16 cellular contexts compared by ENCODE assay signal in genomic region chr3:187084580-187084979, GRCh38.
"Had no signal": no experiment of that assay in that cellular context is flagged by ENCODE, and none has a peak within 500 bp of the region (broad histone marks: within the 10 kb centered on the region; RNA-seq: fewer than 3 reads in every experiment).

No MANE protein-coding gene starts in this region.

- H3K27me3 ChIP-seq: dorsolateral prefrontal cortex, thyroid gland had no signal

- H3K4me3 ChIP-seq: dorsolateral prefrontal cortex, mucosa of descending colon, thyroid gland had no signal

- H3K27ac Mint-ChIP-seq: activated CD4-positive, alpha-beta T cell treated with anti-CD3 and anti-CD28 coated beads, Interleukin-2, amount 10 ng/mL, durations not matched to agents 7 days and 5 days; activated naive CD4-positive, alpha-beta T cell treated with anti-CD3 and anti-CD28 coated beads for 36 hours; activated naive CD8-positive, alpha-beta T cell treated with anti-CD3 and anti-CD28 coated beads, Interleukin-2, amount 50 U/mL, for 24 hours; endodermal cell; natural killer cell; stimulated activated memory B cell treated with anti-CD40 and anti-IgM and Interleukin-4, amounts not matched to agents 10 μg/mL and 1 μg/mL and 100 μg/mL, for 72 hours; T-helper 2 cell treated with Interferon-gamma antibody and Interleukin-4, amounts not matched to agents 5 μg/mL and 100 μg/mL, for 36 hours had no signal

- H3K36me3 ChIP-seq: thyroid gland had no signal

- H3K27me3 Mint-ChIP-seq: activated naive CD8-positive, alpha-beta T cell treated with anti-CD3 and anti-CD28 coated beads, Interleukin-2, amount 50 U/mL, for 24 hours; stimulated activated memory B cell treated with anti-CD40 and anti-IgM and Interleukin-4, amounts not matched to agents 10 μg/mL and 1 μg/mL and 100 μg/mL, for 72 hours had no signal

- H3K9me3 ChIP-seq: thyroid gland had no signal

- H3K27ac ChIP-seq: thyroid gland had no signal

- H3K4me1 ChIP-seq: thyroid gland had no signal

- H3K4me3 Mint-ChIP-seq: activated CD4-positive, alpha-beta T cell treated with anti-CD3 and anti-CD28 coated beads, Interleukin-2, amount 10 ng/mL, durations not matched to agents 7 days and 5 days; activated naive CD4-positive, alpha-beta T cell treated with anti-CD3 and anti-CD28 coated beads for 36 hours; activated naive CD8-positive, alpha-beta T cell treated with anti-CD3 and anti-CD28 coated beads, Interleukin-2, amount 50 U/mL, for 24 hours; endodermal cell; natural killer cell; stimulated activated memory B cell treated with anti-CD40 and anti-IgM and Interleukin-4, amounts not matched to agents 10 μg/mL and 1 μg/mL and 100 μg/mL, for 72 hours; T-helper 2 cell treated with Interferon-gamma antibody and Interleukin-4, amounts not matched to agents 5 μg/mL and 100 μg/mL, for 36 hours had no signal

- ATAC-seq: activated naive CD8-positive, alpha-beta T cell treated with anti-CD3 and anti-CD28 coated beads, Interleukin-2, amount 50 U/mL, for 24 hours; left colon; mucosa of descending colon; natural killer cell; stimulated activated memory B cell treated with anti-CD40 and anti-IgM and Interleukin-4, amounts not matched to agents 10 μg/mL and 1 μg/mL and 100 μg/mL, for 72 hours had no signal

- DNase-seq: activated CD4-positive, alpha-beta T cell treated with anti-CD3 and anti-CD28 coated beads, Interleukin-2, amount 10 ng/mL, durations not matched to agents 7 days and 5 days; activated CD4-positive, CD25-positive, alpha-beta regulatory T cell; activated CD8-positive, alpha-beta memory T cell treated with anti-CD3 and anti-CD28 coated beads, Interleukin-2, amount 50 U/mL, for 48 hours; activated naive CD4-positive, alpha-beta T cell treated with anti-CD3 and anti-CD28 coated beads for 36 hours; activated naive CD8-positive, alpha-beta T cell treated with anti-CD3 and anti-CD28 coated beads, Interleukin-2, amount 50 U/mL, for 24 hours; dorsolateral prefrontal cortex; endodermal cell; left colon; mucosa of descending colon; natural killer cell; right cardiac atrium; stimulated activated CD4-positive, alpha-beta T cell treated with anti-CD3 and anti-CD28 coated beads, Interleukin-2, amount 100 ng/mL, for 24 hours; SW 1271; thyroid gland had no signal
